1 cellular context compared by ENCODE assay signal in genomic region chr18:23227729-23228075, GRCh38.
TF ChIP-seq lines count a peak whose summit lies in the region.

No MANE protein-coding gene starts in this region.

TF ChIP-seq in GM23338, 12 proteins besides CTCF, POLR2A, EP300 and RAD21 (continued from another document):
- TF ChIP-seq REST (IDR thresholded peaks at IDR 0.05; ENCODE audit: unreplicated experiment) (no peak), EZH2phosphoT487 (IDR thresholded peaks at IDR 0.05; ENCODE audit: unreplicated experiment) (no peak), ZNF331 (CRISPR knock-in tag; IDR thresholded peaks at IDR 0.05; ENCODE audit: low read depth) (no peak), EZH2 (IDR thresholded peaks at IDR 0.05; ENCODE audit: low read depth, unreplicated experiment) (no peak)
